1 cellular context compared by ENCODE assay signal in genomic region chr19:42244452-42245220, GRCh38.
TF ChIP-seq lines count a peak whose summit lies in the region.

No MANE protein-coding gene starts in this region.

TF ChIP-seq in GM12878, 131 proteins besides CTCF, POLR2A, EP300 and RAD21 (continued from another document and continues in another):
- TF ChIP-seq, protein P1, sequence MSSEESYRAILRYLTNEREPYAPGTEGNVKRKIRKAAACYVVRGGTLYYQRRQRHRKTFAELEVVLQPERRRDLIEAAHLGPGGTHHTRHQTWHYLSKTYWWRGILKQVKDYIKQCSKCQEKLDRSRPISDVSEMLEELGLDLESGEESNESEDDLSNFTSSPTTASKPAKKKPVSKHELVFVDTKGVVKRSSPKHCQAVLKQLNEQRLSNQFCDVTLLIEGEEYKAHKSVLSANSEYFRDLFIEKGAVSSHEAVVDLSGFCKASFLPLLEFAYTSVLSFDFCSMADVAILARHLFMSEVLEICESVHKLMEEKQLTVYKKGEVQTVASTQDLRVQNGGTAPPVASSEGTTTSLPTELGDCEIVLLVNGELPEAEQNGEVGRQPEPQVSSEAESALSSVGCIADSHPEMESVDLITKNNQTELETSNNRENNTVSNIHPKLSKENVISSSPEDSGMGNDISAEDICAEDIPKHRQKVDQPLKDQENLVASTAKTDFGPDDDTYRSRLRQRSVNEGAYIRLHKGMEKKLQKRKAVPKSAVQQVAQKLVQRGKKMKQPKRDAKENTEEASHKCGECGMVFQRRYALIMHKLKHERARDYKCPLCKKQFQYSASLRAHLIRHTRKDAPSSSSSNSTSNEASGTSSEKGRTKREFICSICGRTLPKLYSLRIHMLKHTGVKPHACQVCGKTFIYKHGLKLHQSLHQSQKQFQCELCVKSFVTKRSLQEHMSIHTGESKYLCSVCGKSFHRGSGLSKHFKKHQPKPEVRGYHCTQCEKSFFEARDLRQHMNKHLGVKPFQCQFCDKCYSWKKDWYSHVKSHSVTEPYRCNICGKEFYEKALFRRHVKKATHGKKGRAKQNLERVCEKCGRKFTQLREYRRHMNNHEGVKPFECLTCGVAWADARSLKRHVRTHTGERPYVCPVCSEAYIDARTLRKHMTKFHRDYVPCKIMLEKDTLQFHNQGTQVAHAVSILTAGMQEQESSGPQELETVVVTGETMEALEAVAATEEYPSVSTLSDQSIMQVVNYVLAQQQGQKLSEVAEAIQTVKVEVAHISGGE (CRISPR knock-in tag; IDR thresholded peaks at IDR 0.05), result no peak
- TF ChIP-seq STAT3 (IDR thresholded peaks at IDR 0.05; ENCODE audit: low read depth, low read length) (no peak), DPF2 (IDR thresholded peaks at IDR 0.05) (no peak), WRNIP1 (IDR thresholded peaks at IDR 0.05; ENCODE audit: borderline replicate concordance, low read depth, low read length) (no peak), RBBP5 (conservative IDR thresholded peaks at IDR 0.05) (no peak), HDGF (IDR thresholded peaks at IDR 0.05) (no peak), SIX5 (IDR thresholded peaks at IDR 0.05; ENCODE audit: low read depth, low read length, severe bottlenecking) (peak; percentile 98), TAF1 (IDR thresholded peaks at IDR 0.05; ENCODE audit: borderline replicate concordance, low read depth, low read length) (no peak), PML (IDR thresholded peaks at IDR 0.05; ENCODE audit: low read length) (no peak; the same call in 1 of the 2 replicates), ZNF217 (IDR thresholded peaks at IDR 0.05) (no peak), FOS (IDR thresholded peaks at IDR 0.05; ENCODE audit: borderline replicate concordance, extremely low read depth, insufficient read length) (peak; percentile 3), ZNF274 (IDR thresholded peaks at IDR 0.05; ENCODE audit: insufficient read depth, insufficient read length) (no peak), HDAC6 (IDR thresholded peaks at IDR 0.05; ENCODE audit: unreplicated experiment) (no peak), RELA (IDR thresholded peaks at IDR 0.05; ENCODE audit: borderline replicate concordance, partially characterized antibody) (peak; percentile 21), STAT1 (conservative IDR thresholded peaks at IDR 0.05) (peak; percentile 97; the same call in 1 of the 2 replicates), REST (IDR thresholded peaks at IDR 0.05; ENCODE audit: low read depth, low read length) (no peak), NFIC (IDR thresholded peaks at IDR 0.05; ENCODE audit: low read depth, low read length) (no peak), NFYA (IDR thresholded peaks at IDR 0.05; ENCODE audit: borderline replicate concordance, low read depth, low read length) (no peak), SUPT20H (IDR thresholded peaks at IDR 0.05; ENCODE audit: borderline replicate concordance, control insufficient read depth, low read depth, low read length) (no peak), SMC3 (IDR thresholded peaks at IDR 0.05; ENCODE audit: borderline replicate concordance, low read length) (peak; percentile 59; the same call in 1 of the 2 replicates), EGR1 (IDR thresholded peaks at IDR 0.05; ENCODE audit: borderline replicate concordance in 1 of 2, low read depth in 2 of 2, low read length in 2 of 2) (no peak; a peak in 1 of 3 replicates), ZZZ3 (IDR thresholded peaks at IDR 0.05; ENCODE audit: control insufficient read depth, insufficient read length, low read depth) (no peak), RB1 (IDR thresholded peaks at IDR 0.05; ENCODE audit: borderline replicate concordance) (peak; percentile 40; the same call in 1 of the 2 replicates), SPI1 (IDR thresholded peaks at IDR 0.05; ENCODE audit: borderline replicate concordance, insufficient read depth, low read depth, low read length) (peak; percentile 70; the same call in 1 of the 2 replicates)
- TF ChIP-seq, protein P2, sequence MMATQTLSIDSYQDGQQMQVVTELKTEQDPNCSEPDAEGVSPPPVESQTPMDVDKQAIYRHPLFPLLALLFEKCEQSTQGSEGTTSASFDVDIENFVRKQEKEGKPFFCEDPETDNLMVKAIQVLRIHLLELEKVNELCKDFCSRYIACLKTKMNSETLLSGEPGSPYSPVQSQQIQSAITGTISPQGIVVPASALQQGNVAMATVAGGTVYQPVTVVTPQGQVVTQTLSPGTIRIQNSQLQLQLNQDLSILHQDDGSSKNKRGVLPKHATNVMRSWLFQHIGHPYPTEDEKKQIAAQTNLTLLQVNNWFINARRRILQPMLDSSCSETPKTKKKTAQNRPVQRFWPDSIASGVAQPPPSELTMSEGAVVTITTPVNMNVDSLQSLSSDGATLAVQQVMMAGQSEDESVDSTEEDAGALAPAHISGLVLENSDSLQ (IDR thresholded peaks at IDR 0.05), result peak; percentile 31; the same call in 1 of the 2 replicates
- TF ChIP-seq, protein P3, sequence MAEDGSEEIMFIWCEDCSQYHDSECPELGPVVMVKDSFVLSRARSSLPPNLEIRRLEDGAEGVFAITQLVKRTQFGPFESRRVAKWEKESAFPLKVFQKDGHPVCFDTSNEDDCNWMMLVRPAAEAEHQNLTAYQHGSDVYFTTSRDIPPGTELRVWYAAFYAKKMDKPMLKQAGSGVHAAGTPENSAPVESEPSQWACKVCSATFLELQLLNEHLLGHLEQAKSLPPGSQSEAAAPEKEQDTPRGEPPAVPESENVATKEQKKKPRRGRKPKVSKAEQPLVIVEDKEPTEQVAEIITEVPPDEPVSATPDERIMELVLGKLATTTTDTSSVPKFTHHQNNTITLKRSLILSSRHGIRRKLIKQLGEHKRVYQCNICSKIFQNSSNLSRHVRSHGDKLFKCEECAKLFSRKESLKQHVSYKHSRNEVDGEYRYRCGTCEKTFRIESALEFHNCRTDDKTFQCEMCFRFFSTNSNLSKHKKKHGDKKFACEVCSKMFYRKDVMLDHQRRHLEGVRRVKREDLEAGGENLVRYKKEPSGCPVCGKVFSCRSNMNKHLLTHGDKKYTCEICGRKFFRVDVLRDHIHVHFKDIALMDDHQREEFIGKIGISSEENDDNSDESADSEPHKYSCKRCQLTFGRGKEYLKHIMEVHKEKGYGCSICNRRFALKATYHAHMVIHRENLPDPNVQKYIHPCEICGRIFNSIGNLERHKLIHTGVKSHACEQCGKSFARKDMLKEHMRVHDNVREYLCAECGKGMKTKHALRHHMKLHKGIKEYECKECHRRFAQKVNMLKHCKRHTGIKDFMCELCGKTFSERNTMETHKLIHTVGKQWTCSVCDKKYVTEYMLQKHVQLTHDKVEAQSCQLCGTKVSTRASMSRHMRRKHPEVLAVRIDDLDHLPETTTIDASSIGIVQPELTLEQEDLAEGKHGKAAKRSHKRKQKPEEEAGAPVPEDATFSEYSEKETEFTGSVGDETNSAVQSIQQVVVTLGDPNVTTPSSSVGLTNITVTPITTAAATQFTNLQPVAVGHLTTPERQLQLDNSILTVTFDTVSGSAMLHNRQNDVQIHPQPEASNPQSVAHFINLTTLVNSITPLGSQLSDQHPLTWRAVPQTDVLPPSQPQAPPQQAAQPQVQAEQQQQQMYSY (CRISPR knock-in tag; IDR thresholded peaks at IDR 0.05), result no peak
- TF ChIP-seq, protein P4, sequence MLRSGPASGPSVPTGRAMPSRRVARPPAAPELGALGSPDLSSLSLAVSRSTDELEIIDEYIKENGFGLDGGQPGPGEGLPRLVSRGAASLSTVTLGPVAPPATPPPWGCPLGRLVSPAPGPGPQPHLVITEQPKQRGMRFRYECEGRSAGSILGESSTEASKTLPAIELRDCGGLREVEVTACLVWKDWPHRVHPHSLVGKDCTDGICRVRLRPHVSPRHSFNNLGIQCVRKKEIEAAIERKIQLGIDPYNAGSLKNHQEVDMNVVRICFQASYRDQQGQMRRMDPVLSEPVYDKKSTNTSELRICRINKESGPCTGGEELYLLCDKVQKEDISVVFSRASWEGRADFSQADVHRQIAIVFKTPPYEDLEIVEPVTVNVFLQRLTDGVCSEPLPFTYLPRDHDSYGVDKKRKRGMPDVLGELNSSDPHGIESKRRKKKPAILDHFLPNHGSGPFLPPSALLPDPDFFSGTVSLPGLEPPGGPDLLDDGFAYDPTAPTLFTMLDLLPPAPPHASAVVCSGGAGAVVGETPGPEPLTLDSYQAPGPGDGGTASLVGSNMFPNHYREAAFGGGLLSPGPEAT (IDR thresholded peaks at IDR 0.05; ENCODE audit: low read depth), result peak; percentile 65
- TF ChIP-seq, protein P5, sequence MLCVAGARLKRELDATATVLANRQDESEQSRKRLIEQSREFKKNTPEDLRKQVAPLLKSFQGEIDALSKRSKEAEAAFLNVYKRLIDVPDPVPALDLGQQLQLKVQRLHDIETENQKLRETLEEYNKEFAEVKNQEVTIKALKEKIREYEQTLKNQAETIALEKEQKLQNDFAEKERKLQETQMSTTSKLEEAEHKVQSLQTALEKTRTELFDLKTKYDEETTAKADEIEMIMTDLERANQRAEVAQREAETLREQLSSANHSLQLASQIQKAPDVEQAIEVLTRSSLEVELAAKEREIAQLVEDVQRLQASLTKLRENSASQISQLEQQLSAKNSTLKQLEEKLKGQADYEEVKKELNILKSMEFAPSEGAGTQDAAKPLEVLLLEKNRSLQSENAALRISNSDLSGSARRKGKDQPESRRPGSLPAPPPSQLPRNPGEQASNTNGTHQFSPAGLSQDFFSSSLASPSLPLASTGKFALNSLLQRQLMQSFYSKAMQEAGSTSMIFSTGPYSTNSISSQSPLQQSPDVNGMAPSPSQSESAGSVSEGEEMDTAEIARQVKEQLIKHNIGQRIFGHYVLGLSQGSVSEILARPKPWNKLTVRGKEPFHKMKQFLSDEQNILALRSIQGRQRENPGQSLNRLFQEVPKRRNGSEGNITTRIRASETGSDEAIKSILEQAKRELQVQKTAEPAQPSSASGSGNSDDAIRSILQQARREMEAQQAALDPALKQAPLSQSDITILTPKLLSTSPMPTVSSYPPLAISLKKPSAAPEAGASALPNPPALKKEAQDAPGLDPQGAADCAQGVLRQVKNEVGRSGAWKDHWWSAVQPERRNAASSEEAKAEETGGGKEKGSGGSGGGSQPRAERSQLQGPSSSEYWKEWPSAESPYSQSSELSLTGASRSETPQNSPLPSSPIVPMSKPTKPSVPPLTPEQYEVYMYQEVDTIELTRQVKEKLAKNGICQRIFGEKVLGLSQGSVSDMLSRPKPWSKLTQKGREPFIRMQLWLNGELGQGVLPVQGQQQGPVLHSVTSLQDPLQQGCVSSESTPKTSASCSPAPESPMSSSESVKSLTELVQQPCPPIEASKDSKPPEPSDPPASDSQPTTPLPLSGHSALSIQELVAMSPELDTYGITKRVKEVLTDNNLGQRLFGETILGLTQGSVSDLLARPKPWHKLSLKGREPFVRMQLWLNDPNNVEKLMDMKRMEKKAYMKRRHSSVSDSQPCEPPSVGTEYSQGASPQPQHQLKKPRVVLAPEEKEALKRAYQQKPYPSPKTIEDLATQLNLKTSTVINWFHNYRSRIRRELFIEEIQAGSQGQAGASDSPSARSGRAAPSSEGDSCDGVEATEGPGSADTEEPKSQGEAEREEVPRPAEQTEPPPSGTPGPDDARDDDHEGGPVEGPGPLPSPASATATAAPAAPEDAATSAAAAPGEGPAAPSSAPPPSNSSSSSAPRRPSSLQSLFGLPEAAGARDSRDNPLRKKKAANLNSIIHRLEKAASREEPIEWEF (IDR thresholded peaks at IDR 0.05; ENCODE audit: insufficient replicate concordance, low read depth, low read length), result no peak
- TF ChIP-seq, protein P6, sequence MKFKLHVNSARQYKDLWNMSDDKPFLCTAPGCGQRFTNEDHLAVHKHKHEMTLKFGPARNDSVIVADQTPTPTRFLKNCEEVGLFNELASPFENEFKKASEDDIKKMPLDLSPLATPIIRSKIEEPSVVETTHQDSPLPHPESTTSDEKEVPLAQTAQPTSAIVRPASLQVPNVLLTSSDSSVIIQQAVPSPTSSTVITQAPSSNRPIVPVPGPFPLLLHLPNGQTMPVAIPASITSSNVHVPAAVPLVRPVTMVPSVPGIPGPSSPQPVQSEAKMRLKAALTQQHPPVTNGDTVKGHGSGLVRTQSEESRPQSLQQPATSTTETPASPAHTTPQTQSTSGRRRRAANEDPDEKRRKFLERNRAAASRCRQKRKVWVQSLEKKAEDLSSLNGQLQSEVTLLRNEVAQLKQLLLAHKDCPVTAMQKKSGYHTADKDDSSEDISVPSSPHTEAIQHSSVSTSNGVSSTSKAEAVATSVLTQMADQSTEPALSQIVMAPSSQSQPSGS (IDR thresholded peaks at IDR 0.05; ENCODE audit: low read length), result no peak; the same call in 1 of the 2 replicates
